Comparison of ENCODE assay signal across 14 cellular contexts in genomic region chr21:34794686-34795085, GRCh38.
DNase-seq lines count a peak whose midpoint lies in the region; ATAC-seq and TF ChIP-seq lines count a peak whose summit lies in the region.
"Had no signal": no experiment of that assay in that cellular context is flagged by ENCODE, and none has a peak within 500 bp of the region (broad histone marks: within the 10 kb centered on the region; RNA-seq: fewer than 3 reads in every experiment).

No MANE protein-coding gene starts in this region.

- no peaks in the 10 kb centered on the region for H3K27me3 Mint-ChIP-seq in activated naive CD4-positive, alpha-beta T cell treated with anti-CD3 and anti-CD28 coated beads, Interleukin-2, amount 50 U/mL, for 24 hours
- H3K27me3 Mint-ChIP-seq: activated CD4-positive, alpha-beta T cell treated with anti-CD3 and anti-CD28 coated beads, Interleukin-2, amount 10 ng/mL, durations not matched to agents 7 days and 5 days; T-cell had no signal

- H3K4me3 ChIP-seq in osteoblast (ENCODE audit: insufficient read depth, low read length) = no peak overlapping the region
- H3K4me3 ChIP-seq in vagina = no peak overlapping the region
- H3K4me3 ChIP-seq: MG63 had no signal

- H3K4me1 ChIP-seq in foreskin keratinocyte (peaks cover 28% of the 10 kb centered on the region), osteoblast (ENCODE audit: insufficient read depth, low read length) (peaks cover 29% of the 10 kb centered on the region), vagina (peaks cover 38% of the 10 kb centered on the region)

- DNase-seq in activated naive CD4-positive, alpha-beta T cell treated with anti-CD3 and anti-CD28 coated beads, Interleukin-2, amount 50 U/mL, for 72 hours (ENCODE audit: low spot score in 2 of 2) = no peak
- DNase-seq in foreskin keratinocyte = no peak
- DNase-seq in osteoblast (ENCODE audit: insufficient read length, low spot score, missing footprints) = no peak
- DNase-seq in vagina (ENCODE audit: extremely low spot score in 2 of 2) = peak in 1 of 2 donors; percentile 85
- DNase-seq in NCI-H1092 treated with DMSO at 0.1 percent for 48 hours (lab: John Stamatoyannopoulos, UW) = no peak
- DNase-seq in GM10266 (ENCODE audit: extremely low spot score) = no peak
- no peak for DNase-seq in OCI-M2 (lab: John Stamatoyannopoulos, UW; ENCODE audit: unreplicated experiment)
- DNase-seq: activated CD4-positive, alpha-beta T cell treated with anti-CD3 and anti-CD28 coated beads, Interleukin-2, amount 10 ng/mL, durations not matched to agents 7 days and 5 days; activated effector memory CD4-positive, alpha-beta T cell treated with Interleukin-2 at 50 U/mL for 16 hours; caudate nucleus; hippocampal formation; MG63; T-cell had no signal

- no peak for TF ChIP-seq POLR2A in vagina (IDR thresholded peaks at IDR 0.05)

- no peak overlapping the region for H3K4me3 Mint-ChIP-seq in activated naive CD4-positive, alpha-beta T cell treated with anti-CD3 and anti-CD28 coated beads, Interleukin-2, amount 50 U/mL, for 24 hours
- H3K4me3 Mint-ChIP-seq: activated CD4-positive, alpha-beta T cell treated with anti-CD3 and anti-CD28 coated beads, Interleukin-2, amount 10 ng/mL, durations not matched to agents 7 days and 5 days; T-cell had no signal

- H3K36me3 ChIP-seq in osteoblast (ENCODE audit: insufficient read depth, low read length) (peaks cover 92% of the 10 kb centered on the region), vagina (peaks cover 0 to 25% of the 10 kb centered on the region in 2 donors)

- no peak for ATAC-seq in activated naive CD4-positive, alpha-beta T cell treated with anti-CD3 and anti-CD28 coated beads, Interleukin-2, amount 50 U/mL, for 72 hours
- ATAC-seq in foreskin keratinocyte = no peak
- ATAC-seq: T-cell had no signal

- H3K27me3 ChIP-seq in foreskin keratinocyte = no peaks in the 10 kb centered on the region
- no peaks in the 10 kb centered on the region for H3K27me3 ChIP-seq in osteoblast (ENCODE audit: insufficient read depth, low read length)
- no peaks in the 10 kb centered on the region for H3K27me3 ChIP-seq in vagina
- H3K27me3 ChIP-seq: MG63 had no signal

- no peak overlapping the region for H2AFZ ChIP-seq in osteoblast (ENCODE audit: low read length)

- H3K9me3 Mint-ChIP-seq in activated naive CD4-positive, alpha-beta T cell treated with anti-CD3 and anti-CD28 coated beads, Interleukin-2, amount 50 U/mL, for 24 hours = no peaks in the 10 kb centered on the region
- no peaks in the 10 kb centered on the region for H3K9me3 Mint-ChIP-seq in activated naive CD4-positive, alpha-beta T cell treated with anti-CD3 and anti-CD28 coated beads, Interleukin-2, amount 50 U/mL, for 72 hours
- H3K9me3 Mint-ChIP-seq: activated CD4-positive, alpha-beta T cell treated with anti-CD3 and anti-CD28 coated beads, Interleukin-2, amount 10 ng/mL, durations not matched to agents 7 days and 5 days; T-cell had no signal

- TF ChIP-seq CTCF in foreskin keratinocyte (conservative IDR thresholded peaks at IDR 0.05) = no peak
- TF ChIP-seq CTCF in osteoblast (IDR thresholded peaks at IDR 0.05; ENCODE audit: extremely low read depth, low read depth, low read length) = no peak
- no peak for TF ChIP-seq CTCF in vagina (IDR thresholded peaks at IDR 0.05)
- TF ChIP-seq CTCF in GM10266 (IDR thresholded peaks at IDR 0.05; ENCODE audit: control insufficient read depth, insufficient read depth, low read depth, missing control alignments) = no peak

- H3K79me2 ChIP-seq in osteoblast (ENCODE audit: insufficient read depth, low read length) = peaks cover 39% of the 10 kb centered on the region

- H3K36me3 Mint-ChIP-seq in activated naive CD4-positive, alpha-beta T cell treated with anti-CD3 and anti-CD28 coated beads, Interleukin-2, amount 50 U/mL, for 24 hours = peaks cover 25% of the 10 kb centered on the region
- H3K36me3 Mint-ChIP-seq in activated naive CD4-positive, alpha-beta T cell treated with anti-CD3 and anti-CD28 coated beads, Interleukin-2, amount 50 U/mL, for 72 hours = peaks cover 28 to 40% of the 10 kb centered on the region in 2 donors

- intact Hi-C loops in vagina (cut with DNase I) = loop anchor here (5.0 kb wide), 1 partner anchor 93 kb away; no protein-coding TSS in a partner anchor

- peak overlapping the region; percentile 52 for H3K27ac Mint-ChIP-seq in activated naive CD4-positive, alpha-beta T cell treated with anti-CD3 and anti-CD28 coated beads, Interleukin-2, amount 50 U/mL, for 24 hours
- H3K27ac Mint-ChIP-seq in activated naive CD4-positive, alpha-beta T cell treated with anti-CD3 and anti-CD28 coated beads, Interleukin-2, amount 50 U/mL, for 72 hours = peak overlapping the region in 1 of 2 donors; percentile 79
- H3K27ac Mint-ChIP-seq: activated CD4-positive, alpha-beta T cell treated with anti-CD3 and anti-CD28 coated beads, Interleukin-2, amount 10 ng/mL, durations not matched to agents 7 days and 5 days had no signal

- H3K27ac ChIP-seq in foreskin keratinocyte (peak overlapping the region; percentile 27), osteoblast (ENCODE audit: low read depth, low read length) (peak overlapping the region; percentile 85), vagina (peak overlapping the region; percentile 70)

- H4K20me1 ChIP-seq in osteoblast (ENCODE audit: insufficient read depth, low read length) = peaks cover 18% of the 10 kb centered on the region

- no peak overlapping the region for H3K4me2 ChIP-seq in osteoblast (ENCODE audit: insufficient read depth, low read length)

- H3K9me3 ChIP-seq in osteoblast (ENCODE audit: low read depth, low read length) = no peaks in the 10 kb centered on the region
- H3K9me3 ChIP-seq in vagina = no peaks in the 10 kb centered on the region
- H3K9me3 ChIP-seq: MG63 had no signal

- peaks cover 4% of the 10 kb centered on the region for H3K4me1 Mint-ChIP-seq in activated naive CD4-positive, alpha-beta T cell treated with anti-CD3 and anti-CD28 coated beads, Interleukin-2, amount 50 U/mL, for 24 hours
- H3K4me1 Mint-ChIP-seq: activated CD4-positive, alpha-beta T cell treated with anti-CD3 and anti-CD28 coated beads, Interleukin-2, amount 10 ng/mL, durations not matched to agents 7 days and 5 days had no signal

Comparison
In these comparisons a context has a peak if more than half of its experiments do, and no peak if none do; other contexts are left out.
1. H3K27ac ChIP-seq: peak in every context shown above with its lines; median percentile 85 in osteoblast; 70 in vagina; 27 in foreskin keratinocyte.